Comparison of ENCODE assay signal across 33 cellular contexts in the genomic region with DNA sequence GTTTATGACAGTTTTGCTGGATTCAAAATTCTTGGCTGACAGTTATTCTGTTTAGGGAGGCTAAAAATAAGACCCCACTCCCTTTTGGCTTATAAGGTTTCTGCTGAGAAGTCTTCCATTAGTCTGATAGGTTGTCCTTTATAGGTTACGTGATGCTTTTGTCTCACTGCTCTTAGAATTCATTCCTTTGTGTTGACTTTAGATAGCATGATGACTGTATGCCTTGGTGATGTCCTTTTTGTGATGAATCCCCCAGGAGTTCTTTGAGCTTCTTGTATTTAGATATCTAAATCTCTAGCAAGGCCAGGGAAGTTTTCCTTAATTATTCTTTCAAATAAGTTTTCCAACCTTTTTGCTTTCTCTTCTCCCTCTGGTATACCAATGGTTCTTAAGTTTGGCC. TPM values are rescaled to one million over a fixed set of nuclear protein-coding genes. Genes with fewer than 3 reads are reported as not detected.
"Had no signal": no experiment of that assay in that cellular context is flagged by ENCODE, and none has a peak within 500 bp of the region (broad histone marks: within the 10 kb centered on the region; RNA-seq: fewer than 3 reads in every experiment).

No MANE protein-coding gene starts in this region.

- H3K4me1 Mint-ChIP-seq: activated CD4-positive, alpha-beta T cell treated with anti-CD3 and anti-CD28 coated beads for 36 hours; activated CD4-positive, alpha-beta T cell treated with anti-CD3 and anti-CD28 coated beads, Interleukin-2, amount 10 ng/mL, durations not matched to agents 24 days and 14 days had no signal

- H3K36me3 ChIP-seq: breast epithelium, cardiac muscle cell, colonic mucosa, esophagus muscularis mucosa, gastrocnemius medialis, heart left ventricle had no signal

- DNase-seq: activated CD4-positive, alpha-beta memory T cell treated with anti-CD3 and anti-CD28 coated beads for 36 hours; activated CD4-positive, alpha-beta T cell treated with anti-CD3 and anti-CD28 coated beads for 36 hours; activated CD4-positive, alpha-beta T cell treated with anti-CD3 and anti-CD28 coated beads, Interleukin-2, amount 10 ng/mL, durations not matched to agents 24 days and 14 days; activated CD4-positive, CD25-positive, alpha-beta regulatory T cell; activated CD4-positive, CD25-positive, alpha-beta regulatory T cell treated with anti-CD3 and anti-CD28 coated beads, Interleukin-2, amount 50 U/mL, for 72 hours; activated CD8-positive, alpha-beta memory T cell treated with anti-CD3 and anti-CD28 coated beads, Interleukin-2, amount 10 ng/mL, durations not matched to agents 7 days and 5 days; activated CD8-positive, alpha-beta memory T cell treated with anti-CD3 and anti-CD28 coated beads, Interleukin-2, amount 50 U/mL, for 48 hours; activated CD8-positive, alpha-beta T cell treated with anti-CD3 and anti-CD28 coated beads, Interleukin-2, amount 10 ng/mL, durations not matched to agents 7 days and 5 days; activated gamma-delta T cell treated with Interleukin-2 at 50 U/mL for 16 hours; activated naive CD4-positive, alpha-beta T cell treated with anti-CD3 and anti-CD28 coated beads, Interleukin-2, amount 50 U/mL, for 16 hours; activated naive CD4-positive, alpha-beta T cell treated with Interleukin-2 at 50 U/mL for 16 hours; activated T-cell treated with anti-CD3 and anti-CD28 coated beads for 4 hours; activated T-cell treated with anti-CD3 and anti-CD28 coated beads, Interleukin-2, amount 50 U/mL, for 24 hours; activated T-cell treated with anti-CD3 and anti-CD28 coated beads, Interleukin-2, amount 50 U/mL, for 72 hours; amniotic stem cell; anterior cingulate cortex; body of pancreas; central memory CD4-positive, alpha-beta T cell; cerebellar nuclear complex; colonic mucosa; effector memory CD4-positive, alpha-beta T cell; erythroblast; foreskin keratinocyte; gastrocnemius medialis; glutamatergic neuron; heart left ventricle; T-helper 2 cell had no signal

- H3K27ac ChIP-seq: body of pancreas, breast epithelium, cardiac muscle cell, colonic mucosa, esophagus muscularis mucosa, foreskin keratinocyte, gastrocnemius medialis, heart left ventricle, VCaP had no signal

- H3K4me1 ChIP-seq: breast epithelium, colonic mucosa, gastrocnemius medialis had no signal

- H3K9me3 ChIP-seq: body of pancreas, colonic mucosa, gastrocnemius medialis had no signal

- H3K27me3 ChIP-seq: body of pancreas, breast epithelium, cardiac muscle cell, colonic mucosa, esophagus muscularis mucosa, gastrocnemius medialis, heart left ventricle had no signal

- H3K36me3 Mint-ChIP-seq: activated CD4-positive, alpha-beta memory T cell treated with anti-CD3 and anti-CD28 coated beads for 36 hours; activated CD8-positive, alpha-beta memory T cell treated with anti-CD3 and anti-CD28 coated beads, Interleukin-2, amount 10 ng/mL, durations not matched to agents 7 days and 5 days; activated naive CD8-positive, alpha-beta T cell had no signal

- H3K27ac Mint-ChIP-seq: activated CD4-positive, alpha-beta memory T cell treated with anti-CD3 and anti-CD28 coated beads for 36 hours; activated CD4-positive, alpha-beta T cell treated with anti-CD3 and anti-CD28 coated beads for 36 hours; activated CD4-positive, alpha-beta T cell treated with anti-CD3 and anti-CD28 coated beads, Interleukin-2, amount 10 ng/mL, durations not matched to agents 24 days and 14 days; activated CD8-positive, alpha-beta memory T cell treated with anti-CD3 and anti-CD28 coated beads, Interleukin-2, amount 10 ng/mL, durations not matched to agents 7 days and 5 days; activated CD8-positive, alpha-beta T cell treated with anti-CD3 and anti-CD28 coated beads, Interleukin-2, amount 10 ng/mL, durations not matched to agents 7 days and 5 days; activated naive CD8-positive, alpha-beta T cell; activated T-cell treated with anti-CD3 and anti-CD28 coated beads, Interleukin-2, amount 50 U/mL, for 24 hours; activated T-cell treated with anti-CD3 and anti-CD28 coated beads, Interleukin-2, amount 50 U/mL, for 72 hours had no signal

- H3K4me3 ChIP-seq: body of pancreas, breast epithelium, cardiac muscle cell, colonic mucosa, esophagus muscularis mucosa, gastrocnemius medialis, heart left ventricle had no signal

- H3K4me3 Mint-ChIP-seq: activated CD4-positive, alpha-beta memory T cell treated with anti-CD3 and anti-CD28 coated beads for 36 hours; activated CD4-positive, alpha-beta T cell treated with anti-CD3 and anti-CD28 coated beads for 36 hours; activated CD4-positive, alpha-beta T cell treated with anti-CD3 and anti-CD28 coated beads, Interleukin-2, amount 10 ng/mL, durations not matched to agents 24 days and 14 days; activated CD8-positive, alpha-beta memory T cell treated with anti-CD3 and anti-CD28 coated beads, Interleukin-2, amount 10 ng/mL, durations not matched to agents 7 days and 5 days; activated CD8-positive, alpha-beta T cell treated with anti-CD3 and anti-CD28 coated beads, Interleukin-2, amount 10 ng/mL, durations not matched to agents 7 days and 5 days; activated naive CD8-positive, alpha-beta T cell; activated T-cell treated with anti-CD3 and anti-CD28 coated beads, Interleukin-2, amount 50 U/mL, for 24 hours; activated T-cell treated with anti-CD3 and anti-CD28 coated beads, Interleukin-2, amount 50 U/mL, for 72 hours had no signal

RNA-seq across cellular contexts. Expression of a gene that starts 36.4 kb away (rescaled TPM):
- total RNA-seq: activated CD4-positive, alpha-beta memory T cell treated with anti-CD3 and anti-CD28 coated beads for 36 hours; activated CD4-positive, alpha-beta T cell treated with anti-CD3 and anti-CD28 coated beads for 36 hours; activated CD4-positive, alpha-beta T cell treated with anti-CD3 and anti-CD28 coated beads, Interleukin-2, amount 10 ng/mL, durations not matched to agents 24 days and 14 days; activated CD8-positive, alpha-beta memory T cell treated with anti-CD3 and anti-CD28 coated beads for 36 hours; activated CD8-positive, alpha-beta T cell treated with anti-CD3 and anti-CD28 coated beads, Interleukin-2, amount 10 ng/mL, durations not matched to agents 7 days and 5 days had no signal
- polyA plus RNA-seq: foreskin keratinocyte had no signal
